8 cellular contexts compared by ENCODE assay signal in genomic region chr4:3626131-3626884, GRCh38.
A peak's percentile ranks its signal among the peaks of the same experiment; 100 is the strongest.
DNase-seq lines count a peak whose midpoint lies in the region; ATAC-seq, FAIRE-seq and TF ChIP-seq lines count a peak whose summit lies in the region.
"Not testable (repeated sequence)": the region's sequence is repeated elsewhere in the genome, so short reads cannot be mapped to it uniquely, and the experiment has no call there.

No MANE protein-coding gene starts in this region.

- H3K79me2 ChIP-seq in HepG2 (ENCODE audit: insufficient read depth, low read length): not testable (repeated sequence)

- in situ Hi-C loops in HepG2 (cut with HindIII; ENCODE audit: extremely low pct_ligation_motif_present, low pct_unique_long_range_greater_than_20kb): not testable (repeated sequence)

- H3K27ac ChIP-seq in HepG2 (ENCODE audit: extremely low read length, insufficient read depth, low read length); neuronal stem cell (replicated peaks; ENCODE audit: low read length); spleen; aorta (ENCODE audit: low read depth in 1 of 2, low read length in 2 of 2): not testable (repeated sequence)

- H3K4me1 ChIP-seq in HepG2 (ENCODE audit: insufficient read depth, low read length); spleen; aorta (ENCODE audit: control insufficient read depth in 1 of 2, insufficient read depth in 2 of 2, low read length in 2 of 2): not testable (repeated sequence)
- H3K4me1 ChIP-seq in neuronal stem cell (ENCODE audit: control insufficient read depth in 2 of 2, insufficient read depth in 1 of 2, low read depth in 1 of 2, low read length in 2 of 2): peaks cover 9 to 21% of the 10 kb centered on the region in 2 donors

- not testable (repeated sequence) for H3K4me3 ChIP-seq in HepG2 (replicated peaks in 1 of 3; ENCODE audit: insufficient read depth in 1 of 3, low read depth in 2 of 3, low read length in 3 of 3); neuronal stem cell (ENCODE audit: low read length in 2 of 2); spleen; aorta (ENCODE audit: low read length in 2 of 2)

- peak overlapping the region; percentile 57 for H3K18ac ChIP-seq in neuronal stem cell (ENCODE audit: low read length)

- not testable (repeated sequence) for H3K9me3 ChIP-seq in HepG2 (ENCODE audit: low read length); neuronal stem cell (replicated peaks in 1 of 2; ENCODE audit: control insufficient read depth in 2 of 2, insufficient read depth in 1 of 2, low read depth in 1 of 2, low read length in 2 of 2); spleen; aorta (ENCODE audit: control insufficient read depth, low read length)

- peak overlapping the region; percentile 53 for H2AK5ac ChIP-seq in neuronal stem cell (ENCODE audit: low read depth, low read length)

- H3K27me3 ChIP-seq in HepG2 (ENCODE audit: control insufficient read depth in 1 of 2, insufficient read depth in 2 of 2, low read length in 2 of 2) (peaks cover 3 to 30% of the 10 kb centered on the region in 2 experiments; a peak in 3 of 5 replicates), spleen (replicated peaks in 1 of 7) (peaks cover 0 to 61% (median 0%) of the 10 kb centered on the region in 7 donors)
- H3K27me3 ChIP-seq in neuronal stem cell (ENCODE audit: control insufficient read depth in 3 of 3, insufficient read depth in 3 of 3, low read depth in 1 of 3, low read length in 3 of 3); aorta (ENCODE audit: control insufficient read depth in 1 of 2, insufficient read depth in 2 of 2, low read length in 1 of 2): not testable (repeated sequence)

- not testable (repeated sequence) for H3K14ac ChIP-seq in neuronal stem cell (ENCODE audit: low read length)

- TF ChIP-seq EP300 in HepG2 (IDR thresholded peaks at IDR 0.05; ENCODE audit: low read depth in 2 of 2, low read length in 2 of 2); HepG2 (CRISPR knock-in tag; IDR thresholded peaks at IDR 0.05; ENCODE audit: borderline replicate concordance): not testable (repeated sequence)

- TF ChIP-seq POLR2A in HepG2 (IDR thresholded peaks at IDR 0.05; ENCODE audit: insufficient read depth in 1 of 2, low read depth in 2 of 2, low read length in 2 of 2); spleen (IDR thresholded peaks at IDR 0.05): not testable (repeated sequence)

- 25% methylated on average over 11 of the region's 24 CpGs for WGBS in HepG2 (ENCODE audit: low lambda C conversion rate)
- WGBS in neuronal stem cell (ENCODE audit: extremely low coverage in 2 of 2, insufficient read length in 2 of 2, insufficient replicate concordance in 1 of 2), 2 donors: no CpG with 5 or more reads among the region's 24 CpGs
- WGBS in spleen, 5 donors: 73 to 82% (median 79%) methylated on average over 19 to 24 of the region's 24 CpGs
- 79 to 85% methylated on average over 24 of the region's 24 CpGs for WGBS in aorta, 2 donors

- not testable (repeated sequence) for TF ChIP-seq CTCF in chondrocyte (IDR thresholded peaks at IDR 0.05); HepG2 (CRISPR knock-in tag; IDR thresholded peaks at IDR 0.05); spleen (IDR thresholded peaks at IDR 0.05 in 8 of 11, conservative IDR thresholded peaks at IDR 0.05 in 3 of 11)

- not testable (repeated sequence) for H4K8ac ChIP-seq in neuronal stem cell (ENCODE audit: low read depth, low read length)

- POLR2A ChIA-PET in HepG2 (lab: Yijun Ruan, JAX): not testable (repeated sequence)

- H3K9me3 Mint-ChIP-seq in chondrocyte (ENCODE audit: low read depth): not testable (repeated sequence)

- H3K4me2 ChIP-seq in HepG2 (ENCODE audit: low read depth, low read length); neuronal stem cell (ENCODE audit: insufficient read depth, low read length, poor library complexity, severe bottlenecking): not testable (repeated sequence)

- H3K36me3 Mint-ChIP-seq in chondrocyte (ENCODE audit: low read depth): not testable (repeated sequence)

- CTCF ChIA-PET in HepG2 (lab: Yijun Ruan, JAX; ENCODE audit: low intra/inter-chr PET ratio, low total read pairs): not testable (repeated sequence)

- not testable (repeated sequence) for H3K9ac ChIP-seq in HepG2 (ENCODE audit: insufficient read depth, low read depth, low read length); neuronal stem cell (ENCODE audit: low read depth, low read length, poor library complexity)

- not testable (repeated sequence) for H3K79me1 ChIP-seq in neuronal stem cell (ENCODE audit: low read depth, low read length)

- not testable (repeated sequence) for TF ChIP-seq RAD21 in HepG2 (CRISPR knock-in tag; IDR thresholded peaks at IDR 0.05)

- not testable (repeated sequence) for BruUV-seq in HepG2 (replicated peaks; lab: Mats Ljungman, UMichigan)

- H3K4ac ChIP-seq in neuronal stem cell (ENCODE audit: low read length): not testable (repeated sequence)

- H3K4me1 Mint-ChIP-seq in chondrocyte (ENCODE audit: low read depth): not testable (repeated sequence)

- not testable (repeated sequence) for H2BK15ac ChIP-seq in neuronal stem cell (ENCODE audit: low read length)

- not testable (repeated sequence) for H4K20me1 ChIP-seq in HepG2 (ENCODE audit: insufficient read depth, low read length)

- H2AFZ ChIP-seq in HepG2 (ENCODE audit: low read length); neuronal stem cell (ENCODE audit: low read length): not testable (repeated sequence)

- not testable (repeated sequence) for H3K23ac ChIP-seq in neuronal stem cell (ENCODE audit: low read depth, low read length, poor library complexity)

- H3K27ac Mint-ChIP-seq in chondrocyte (ENCODE audit: unreplicated experiment): not testable (repeated sequence)

- DNase-seq in DMS153 (lab: John Stamatoyannopoulos, UW) (peak; percentile 58), NCI-H2171 treated with DMSO at 0.1 percent for 48 hours (lab: John Stamatoyannopoulos, UW) (peak; percentile 37), NCI-H510A treated with DMSO at 0.1 percent for 48 hours (lab: John Stamatoyannopoulos, UW) (peak; percentile 36), chondrocyte (ENCODE audit: low spot score) (peak; percentile 74), spleen (peak; percentile 65), aorta (peak; percentile 19 to 64)
- DNase-seq in HepG2 (ENCODE audit: low spot score); neuronal stem cell (ENCODE audit: low spot score): not testable (repeated sequence)

- intact Hi-C loops in HepG2 (cut with micrococcal nuclease; ENCODE audit: unreplicated experiment); spleen (cut with DNase I; ENCODE audit: low total_unique reads); aorta (cut with DNase I): not testable (repeated sequence)

- peak overlapping the region; percentile 72 for H2BK120ac ChIP-seq in neuronal stem cell (ENCODE audit: low read depth, low read length)

- not testable (repeated sequence) for H3K36me3 ChIP-seq in HepG2 (replicated peaks in 1 of 2; ENCODE audit: control insufficient read depth in 1 of 2, insufficient read depth in 2 of 2, low read length in 2 of 2); neuronal stem cell (replicated peaks in 1 of 2; ENCODE audit: control insufficient read depth in 2 of 2, insufficient read depth in 2 of 2, low read length in 2 of 2); spleen; aorta (ENCODE audit: control insufficient read depth in 1 of 2, insufficient read depth in 2 of 2, low read length in 1 of 2)

- H4K91ac ChIP-seq in neuronal stem cell (ENCODE audit: low read depth, low read length, poor library complexity): not testable (repeated sequence)

- not testable (repeated sequence) for ATAC-seq in HepG2; aorta (ENCODE audit: low FRiP score)

- not testable (repeated sequence) for H3K4me3 Mint-ChIP-seq in chondrocyte (ENCODE audit: unreplicated experiment)

- H2BK12ac ChIP-seq in neuronal stem cell (ENCODE audit: low read length): peak overlapping the region; percentile 93

- peaks cover 25% of the 10 kb centered on the region for H3K27me3 Mint-ChIP-seq in chondrocyte (ENCODE audit: low read depth)

- FAIRE-seq in HepG2 (lab: Jason Lieb, UNC): not testable (repeated sequence)

- not testable (repeated sequence) for H2BK5ac ChIP-seq in neuronal stem cell (ENCODE audit: low read length)

TF ChIP-seq in HepG2, 621 proteins besides CTCF, POLR2A, EP300 and RAD21:
- TF ChIP-seq, protein P1, sequence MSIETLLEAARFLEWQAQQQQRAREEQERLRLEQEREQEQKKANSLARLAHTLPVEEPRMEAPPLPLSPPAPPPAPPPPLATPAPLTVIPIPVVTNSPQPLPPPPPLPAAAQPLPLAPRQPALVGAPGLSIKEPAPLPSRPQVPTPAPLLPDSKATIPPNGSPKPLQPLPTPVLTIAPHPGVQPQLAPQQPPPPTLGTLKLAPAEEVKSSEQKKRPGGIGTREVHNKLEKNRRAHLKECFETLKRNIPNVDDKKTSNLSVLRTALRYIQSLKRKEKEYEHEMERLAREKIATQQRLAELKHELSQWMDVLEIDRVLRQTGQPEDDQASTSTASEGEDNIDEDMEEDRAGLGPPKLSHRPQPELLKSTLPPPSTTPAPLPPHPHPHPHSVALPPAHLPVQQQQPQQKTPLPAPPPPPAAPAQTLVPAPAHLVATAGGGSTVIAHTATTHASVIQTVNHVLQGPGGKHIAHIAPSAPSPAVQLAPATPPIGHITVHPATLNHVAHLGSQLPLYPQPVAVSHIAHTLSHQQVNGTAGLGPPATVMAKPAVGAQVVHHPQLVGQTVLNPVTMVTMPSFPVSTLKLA (IDR thresholded peaks at IDR 0.05): peak; percentile 62; the same call in 1 of the 2 replicates
TF ChIP-seq in HepG2: peak in this region for 1; not testable (repeated sequence) for 620.
